Comparison of ENCODE assay signal across 21 cellular contexts in the genomic region with DNA sequence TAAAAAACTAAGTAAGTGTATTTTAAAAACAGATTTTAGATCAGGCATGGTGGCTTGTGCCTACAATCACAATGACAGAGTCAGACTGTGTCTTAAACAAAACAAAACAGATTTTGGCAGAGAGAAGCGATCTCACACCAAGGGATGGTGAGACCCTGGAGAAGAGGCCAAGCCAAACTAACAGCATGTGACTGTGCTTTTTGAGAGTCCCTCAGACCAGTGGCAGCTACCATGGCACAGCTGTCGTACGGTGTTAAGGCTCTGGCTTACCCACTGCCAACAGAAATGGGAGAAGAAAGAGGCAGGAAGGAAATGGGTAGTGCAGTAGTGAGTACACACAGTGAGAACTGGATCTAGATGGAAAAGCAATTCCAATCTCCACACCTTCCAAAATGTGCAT.
A peak's percentile ranks its signal among the peaks of the same experiment; 100 is the strongest.
DNase-seq lines count a peak whose midpoint lies in the region; ATAC-seq and TF ChIP-seq lines count a peak whose summit lies in the region.
"Had no signal": no experiment of that assay in that cellular context is flagged by ENCODE, and none has a peak within 500 bp of the region (broad histone marks: within the 10 kb centered on the region; RNA-seq: fewer than 3 reads in every experiment).

No MANE protein-coding gene starts in this region.

- no peak overlapping the region for H2AFZ ChIP-seq in Karpas-422 (ENCODE audit: low read length)
- H2AFZ ChIP-seq: GM23338 had no signal

- ATAC-seq in left cardiac atrium: peak; percentile 22 to 49
- no peak for ATAC-seq in left ventricle myocardium superior
- ATAC-seq in GM19324 (IDR thresholded peaks at IDR 0.05; ENCODE audit: low FRiP score, unreplicated experiment): no peak
- ATAC-seq in GM21717 (IDR thresholded peaks at IDR 0.05; ENCODE audit: unreplicated experiment): no peak
- ATAC-seq: GM23338, upper lobe of right lung had no signal

- no peaks in the 10 kb centered on the region for H3K9me2 ChIP-seq in Karpas-422 (replicated peaks; ENCODE audit: insufficient read depth, low read length)

- H3K27me3 ChIP-seq in Karpas-422 (ENCODE audit: low read length) (no peaks in the 10 kb centered on the region), ovary (no peaks in the 10 kb centered on the region)
- H3K27me3 ChIP-seq: upper lobe of right lung had no signal

- peak overlapping the region; percentile 16 for H3K27ac Mint-ChIP-seq in glutamatergic neuron (ENCODE audit: unreplicated experiment)
- H3K27ac Mint-ChIP-seq: activated B cell treated with CpG ODN at 0.5 μM for 24 hours; activated CD4-positive, alpha-beta memory T cell treated with anti-CD3 and anti-CD28 coated beads, Interleukin-2, amount 10 ng/mL, durations not matched to agents 7 days and 5 days; GM23338 had no signal

- peaks cover 55% of the 10 kb centered on the region for H3K36me3 ChIP-seq in Karpas-422 (ENCODE audit: insufficient read depth, low read length)
- H3K36me3 ChIP-seq in ovary: no peaks in the 10 kb centered on the region

- H3K4me3 ChIP-seq in Karpas-422 (ENCODE audit: low read length): no peak overlapping the region
- H3K4me3 ChIP-seq in ovary: no peak overlapping the region
- H3K4me3 ChIP-seq: GM23338, left ventricle myocardium inferior, upper lobe of right lung had no signal

- intact Hi-C loops in left cardiac atrium (cut with DNase I) (loop anchor here in 1 of 2 donors (10.0 kb wide), 1 partner anchor 114 kb away; no protein-coding TSS in a partner anchor), left ventricle myocardium superior (cut with micrococcal nuclease) (loop anchor here (10.0 kb wide), 1 partner anchor 334 kb away; no protein-coding TSS in a partner anchor), ovary (cut with DNase I) (loop anchor here in 1 of 4 donors (10.0 kb wide), 2 partner anchors 54 to 474 kb away; no protein-coding TSS in a partner anchor)

- DNase-seq in left cardiac atrium (no peak), left ventricle myocardium superior (no peak), Karpas-422 (no peak), glutamatergic neuron (no peak), ovary (no peak)
- DNase-seq: activated B cell treated with CpG ODN at 0.5 μM for 24 hours; activated CD4-positive, alpha-beta memory T cell treated with anti-CD3 and anti-CD28 coated beads, Interleukin-2, amount 10 ng/mL, durations not matched to agents 7 days and 5 days; CD8-positive, alpha-beta memory T cell; DMS 273 treated with DMSO at 0.1 percent for 48 hours; effector CD4-positive, alpha-beta T cell; left ventricle myocardium inferior; NCI-H1436; NCI-H774; retina; stimulated activated CD4-positive, alpha-beta T cell treated with anti-CD3 and anti-CD28 coated beads, Interleukin-2, amount 100 ng/mL, for 24 hours; substantia nigra; upper lobe of right lung had no signal

- no peak overlapping the region for H3K4me3 Mint-ChIP-seq in glutamatergic neuron (ENCODE audit: unreplicated experiment)
- H3K4me3 Mint-ChIP-seq: activated B cell treated with CpG ODN at 0.5 μM for 24 hours; activated CD4-positive, alpha-beta memory T cell treated with anti-CD3 and anti-CD28 coated beads, Interleukin-2, amount 10 ng/mL, durations not matched to agents 7 days and 5 days; CD8-positive, alpha-beta memory T cell; GM23338 had no signal

- H3K79me2 ChIP-seq in Karpas-422 (ENCODE audit: low read length): peaks cover 65% of the 10 kb centered on the region

- no peaks in the 10 kb centered on the region for H4K20me1 ChIP-seq in Karpas-422 (ENCODE audit: insufficient read depth, low read depth, low read length)

- H3K36me3 Mint-ChIP-seq in glutamatergic neuron (ENCODE audit: unreplicated experiment): peaks cover 4% of the 10 kb centered on the region

- H3K27ac ChIP-seq in Karpas-422 (ENCODE audit: low read length) (peak overlapping the region; percentile 24; the same call in 1 of the 2 replicates), ovary (no peak overlapping the region)
- H3K27ac ChIP-seq: epithelial cell of prostate, left ventricle myocardium inferior, upper lobe of right lung had no signal

- H3K4me1 Mint-ChIP-seq in glutamatergic neuron (ENCODE audit: low read depth, unreplicated experiment): peaks cover 15% of the 10 kb centered on the region
- H3K4me1 Mint-ChIP-seq: GM23338 had no signal

- 88 to 91% (median 89%) methylated on average over 3 of the region's 3 CpGs for WGBS in ovary, 3 donors

- TF ChIP-seq POLR2A in ovary (IDR thresholded peaks at IDR 0.05): no peak

- peaks cover 10% of the 10 kb centered on the region for H3K27me3 Mint-ChIP-seq in glutamatergic neuron (ENCODE audit: unreplicated experiment)
- H3K27me3 Mint-ChIP-seq: activated B cell treated with CpG ODN at 0.5 μM for 24 hours; activated CD4-positive, alpha-beta memory T cell treated with anti-CD3 and anti-CD28 coated beads, Interleukin-2, amount 10 ng/mL, durations not matched to agents 7 days and 5 days had no signal

- no peak for TF ChIP-seq EP300 in ovary (IDR thresholded peaks at IDR 0.05)

- no peak overlapping the region for H3K9ac ChIP-seq in Karpas-422 (ENCODE audit: low read length)

- TF ChIP-seq CTCF in glutamatergic neuron (IDR thresholded peaks at IDR 0.05; ENCODE audit: partially characterized antibody, unreplicated experiment): no peak
- TF ChIP-seq CTCF in ovary (IDR thresholded peaks at IDR 0.05): no peak

- H3K9me3 Mint-ChIP-seq in glutamatergic neuron (ENCODE audit: unreplicated experiment): peaks cover 11% of the 10 kb centered on the region
- H3K9me3 Mint-ChIP-seq: activated B cell treated with CpG ODN at 0.5 μM for 24 hours; activated CD4-positive, alpha-beta memory T cell treated with anti-CD3 and anti-CD28 coated beads, Interleukin-2, amount 10 ng/mL, durations not matched to agents 7 days and 5 days; CD8-positive, alpha-beta memory T cell; GM23338 had no signal

- no peak overlapping the region for H3K4me2 ChIP-seq in Karpas-422 (ENCODE audit: low read depth, low read length, poor library complexity, severe bottlenecking)
- H3K4me2 ChIP-seq: GM23338 had no signal

- H3K9me3 ChIP-seq in Karpas-422 (ENCODE audit: low read length) (no peaks in the 10 kb centered on the region), ovary (no peaks in the 10 kb centered on the region)
- H3K9me3 ChIP-seq: left ventricle myocardium inferior, upper lobe of right lung had no signal

- H3K4me1 ChIP-seq in Karpas-422 (ENCODE audit: low read length) (peaks cover 52% of the 10 kb centered on the region), ovary (ENCODE audit: insufficient read depth) (no peaks in the 10 kb centered on the region)

Comparison
In these comparisons a context has a peak if more than half of its experiments do, and no peak if none do; other contexts are left out.
1. ATAC-seq: peak in left cardiac atrium (2 of 2); none in left ventricle myocardium superior (single experiment), GM19324 (single experiment) and GM21717 (single experiment).